25 cellular contexts compared by ENCODE assay signal in the genomic region with DNA sequence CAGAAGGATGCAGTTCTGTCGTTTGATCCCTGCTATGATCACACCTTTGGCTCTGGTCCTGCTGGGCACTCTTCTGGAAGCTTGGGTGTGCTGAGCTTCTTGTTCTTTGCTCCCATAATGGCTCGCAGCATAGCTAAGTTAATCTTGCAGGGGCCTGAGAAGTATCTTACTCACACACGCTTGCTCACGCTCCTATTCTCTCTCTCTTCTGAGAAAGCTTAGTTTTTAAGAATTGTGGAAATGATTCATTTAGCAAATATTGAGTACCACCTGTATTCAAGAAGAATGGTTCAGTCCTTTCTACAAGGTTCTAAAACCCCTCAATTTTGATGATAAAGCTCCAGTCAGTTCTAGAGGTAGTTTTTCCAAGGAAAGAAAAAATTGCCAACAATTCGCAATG. TPM values are rescaled to one million over a fixed set of nuclear protein-coding genes. Genes with fewer than 3 reads are reported as not detected.
DNase-seq lines count a peak whose midpoint lies in the region; ATAC-seq and TF ChIP-seq lines count a peak whose summit lies in the region.
"Had no signal": no experiment of that assay in that cellular context is flagged by ENCODE, and none has a peak within 500 bp of the region (broad histone marks: within the 10 kb centered on the region; RNA-seq: fewer than 3 reads in every experiment).

No MANE protein-coding gene starts in this region.

- H3K4me3 ChIP-seq in brain microvascular endothelial cell (ENCODE audit: low read depth, low read length) = no peak overlapping the region
- H3K4me3 ChIP-seq in CD4-positive, alpha-beta memory T cell (ENCODE audit: low read length in 2 of 2) = no peak overlapping the region
- H3K4me3 ChIP-seq: esophagus squamous epithelium, hepatocyte, Peyer's patch, thyroid gland had no signal

- H3K27me3 ChIP-seq in brain microvascular endothelial cell (replicated peaks) = no peaks in the 10 kb centered on the region
- H3K27me3 ChIP-seq in CD4-positive, alpha-beta memory T cell (ENCODE audit: insufficient read depth, low read length) = no peaks in the 10 kb centered on the region
- H3K27me3 ChIP-seq: esophagus squamous epithelium, hepatocyte, Peyer's patch, thyroid gland had no signal

- no peak for DNase-seq in activated T-cell treated with anti-CD3 and anti-CD28 coated beads, Interleukin-2, amount 50 U/mL, for 24 hours
- DNase-seq in activated T-cell treated with anti-CD3 and anti-CD28 coated beads for 4 hours = no peak
- peak; percentile 1 for DNase-seq in NCI-H226
- peak; percentile 13 for DNase-seq in brain microvascular endothelial cell
- peak; percentile 17 for DNase-seq in pulmonary artery endothelial cell (ENCODE audit: low read depth, low spot score)
- no peak for DNase-seq in CD4-positive, alpha-beta memory T cell
- DNase-seq: activated T-cell treated with anti-CD3 and anti-CD28 coated beads, Interleukin-2, amount 50 U/mL, for 1 hour; aorta; COR-L47; esophagus squamous epithelium; H7; kidney glomerular epithelial cell; midbrain; NCI-H1092; NCI-H82; nucleus accumbens; Peyer's patch; stimulated activated CD4-positive, alpha-beta T cell treated with anti-CD3 and anti-CD28 coated beads, Interleukin-4, amount 100 ng/mL, for 1 hour; stimulated activated CD8-positive, alpha-beta memory T cell treated with anti-CD3 and anti-CD28 coated beads, Interleukin-4, amount 100 ng/mL, for 48 hours; thyroid gland had no signal

- H3K9me3 Mint-ChIP-seq in activated T-cell treated with anti-CD3 and anti-CD28 coated beads, Interleukin-2, amount 50 U/mL, for 24 hours = no peaks in the 10 kb centered on the region
- no peaks in the 10 kb centered on the region for H3K9me3 Mint-ChIP-seq in CD4-positive, alpha-beta memory T cell
- H3K9me3 Mint-ChIP-seq: dendritic cell treated with granulocyte-macrophage colony-stimulating factor and Interleukin-4, amounts not matched to agents 40 ng/mL and 50 ng/mL, for 4 days; IgD-negative memory B cell had no signal

- no peak for TF ChIP-seq CTCF in brain microvascular endothelial cell (IDR thresholded peaks at IDR 0.05; ENCODE audit: low read depth, low read length, missing control alignments)

- peak overlapping the region; percentile 9 for H3K27ac ChIP-seq in brain microvascular endothelial cell
- H3K27ac ChIP-seq in CD4-positive, alpha-beta memory T cell (ENCODE audit: low read depth, low read length) = no peak overlapping the region
- H3K27ac ChIP-seq: esophagus squamous epithelium, hepatocyte, Peyer's patch, thyroid gland had no signal

- POLR2A ChIA-PET in CD4-positive, alpha-beta memory T cell (lab: Charles Lee; ENCODE audit: partially characterized antibody) = interaction anchor here (0.8 kb wide), 1 partner anchor 9 kb away, joined by 3 read pairs; no protein-coding TSS in a partner anchor

- H3K27me3 Mint-ChIP-seq in activated T-cell treated with anti-CD3 and anti-CD28 coated beads, Interleukin-2, amount 50 U/mL, for 24 hours = no peaks in the 10 kb centered on the region
- H3K27me3 Mint-ChIP-seq in CD4-positive, alpha-beta memory T cell = no peaks in the 10 kb centered on the region
- H3K27me3 Mint-ChIP-seq: dendritic cell treated with granulocyte-macrophage colony-stimulating factor and Interleukin-4, amounts not matched to agents 40 ng/mL and 50 ng/mL, for 4 days; IgD-negative memory B cell had no signal

- H3K4me3 Mint-ChIP-seq in activated T-cell treated with anti-CD3 and anti-CD28 coated beads, Interleukin-2, amount 50 U/mL, for 24 hours = no peak overlapping the region
- H3K4me3 Mint-ChIP-seq in CD4-positive, alpha-beta memory T cell = no peak overlapping the region
- H3K4me3 Mint-ChIP-seq: dendritic cell treated with granulocyte-macrophage colony-stimulating factor and Interleukin-4, amounts not matched to agents 40 ng/mL and 50 ng/mL, for 4 days; IgD-negative memory B cell had no signal

- in situ Hi-C loops in brain microvascular endothelial cell (cut with HindIII; ENCODE audit: low pct_ligation_motif_present, low sequenced_read_pairs) = no loop called here

- H3K4me1 ChIP-seq in CD4-positive, alpha-beta memory T cell (ENCODE audit: insufficient read depth, low read length) = no peaks in the 10 kb centered on the region
- H3K4me1 ChIP-seq: esophagus squamous epithelium, Peyer's patch, thyroid gland had no signal

- H3K27ac Mint-ChIP-seq in activated T-cell treated with anti-CD3 and anti-CD28 coated beads, Interleukin-2, amount 50 U/mL, for 24 hours = peak overlapping the region; percentile 60
- H3K27ac Mint-ChIP-seq in CD4-positive, alpha-beta memory T cell = peak overlapping the region in 2 of 7 donors; percentile 19 to 46
- H3K27ac Mint-ChIP-seq: dendritic cell treated with granulocyte-macrophage colony-stimulating factor and Interleukin-4, amounts not matched to agents 40 ng/mL and 50 ng/mL, for 4 days; IgD-negative memory B cell had no signal

- peaks cover 77% of the 10 kb centered on the region for H3K36me3 ChIP-seq in brain microvascular endothelial cell (replicated peaks)
- peaks cover 63% of the 10 kb centered on the region for H3K36me3 ChIP-seq in CD4-positive, alpha-beta memory T cell (ENCODE audit: insufficient read depth, low read length)

- H3K4me1 Mint-ChIP-seq in activated T-cell treated with anti-CD3 and anti-CD28 coated beads, Interleukin-2, amount 50 U/mL, for 24 hours (ENCODE audit: low read depth) = peaks cover 48% of the 10 kb centered on the region
- H3K4me1 Mint-ChIP-seq in CD4-positive, alpha-beta memory T cell = peaks cover 18 to 23% (median 20%) of the 10 kb centered on the region in 4 donors

- ATAC-seq in HG02885 (IDR thresholded peaks at IDR 0.05; ENCODE audit: poor library complexity, unreplicated experiment) (no peak), HG03520 (IDR thresholded peaks at IDR 0.05; ENCODE audit: unreplicated experiment) (no peak)

- intact Hi-C loops in CD4-positive, alpha-beta memory T cell (cut with micrococcal nuclease) = no loop called here

- CTCF ChIA-PET in CD4-positive, alpha-beta memory T cell (lab: Charles Lee; ENCODE audit: partially characterized antibody) = interaction anchor here (1.1 to 2.0 kb wide), 5 partner anchors 8 to 116 kb away, joined by 3 to 12 read pairs (median 3); no protein-coding TSS in a partner anchor

- no peaks in the 10 kb centered on the region for H3K36me3 Mint-ChIP-seq in activated T-cell treated with anti-CD3 and anti-CD28 coated beads, Interleukin-2, amount 50 U/mL, for 24 hours (ENCODE audit: low read depth)
- H3K36me3 Mint-ChIP-seq in CD4-positive, alpha-beta memory T cell = peaks cover 60 to 76% of the 10 kb centered on the region in 2 donors
- H3K36me3 Mint-ChIP-seq: IgD-negative memory B cell had no signal

- H3K9me3 ChIP-seq in CD4-positive, alpha-beta memory T cell (ENCODE audit: control insufficient read depth in 1 of 2, low read length in 2 of 2) = no peaks in the 10 kb centered on the region
- H3K9me3 ChIP-seq: esophagus squamous epithelium, Peyer's patch, thyroid gland had no signal

RNA-seq across cellular contexts. Expression of gene XRCC5, which starts 40.6 kb away (rescaled TPM):
- 322 and 325 TPM in 2 replicates for total RNA-seq in pulmonary artery endothelial cell
- total RNA-seq in CD4-positive, alpha-beta memory T cell = 100 to 1,000 TPM; 235 to 240 TPM
- 100 to 1,000 TPM; 305 to 348 TPM for polyA plus RNA-seq in CD4-positive, alpha-beta memory T cell

Comparison
In these comparisons a context has a peak if more than half of its experiments do, and no peak if none do; other contexts are left out.
1. DNase-seq: peak in NCI-H226 (single experiment), brain microvascular endothelial cell (single experiment) and pulmonary artery endothelial cell (single experiment); none in activated T-cell treated with anti-CD3 and anti-CD28 coated beads, Interleukin-2, amount 50 U/mL, for 24 hours (single experiment), activated T-cell treated with anti-CD3 and anti-CD28 coated beads for 4 hours (single experiment) and CD4-positive, alpha-beta memory T cell (0 of 5).